ENCODE assay signal across 10 cellular contexts in genomic region chr14:88599761-88600439, GRCh38. TPM values are rescaled to one million over a fixed set of nuclear protein-coding genes. Genes with fewer than 3 reads are reported as not detected.
DNase-seq lines count a peak whose midpoint lies in the region; ATAC-seq and TF ChIP-seq lines count a peak whose summit lies in the region.
"Had no signal": no experiment of that assay in that cellular context is flagged by ENCODE, and none has a peak within 500 bp of the region (broad histone marks: within the 10 kb centered on the region; RNA-seq: fewer than 3 reads in every experiment).

No MANE protein-coding gene starts in this region.

- H3K79me2 ChIP-seq in GM23338 (replicated peaks; ENCODE audit: insufficient read depth): peaks cover 7% of the 10 kb centered on the region; the same call in 1 of the 2 replicates

- no peak for TF ChIP-seq POLR2A in upper lobe of left lung (IDR thresholded peaks at IDR 0.05)
- TF ChIP-seq POLR2A in Peyer's patch (IDR thresholded peaks at IDR 0.05): no peak

- 76 to 82% methylated on average over 10 of the region's 10 CpGs for WGBS in upper lobe of left lung, 2 donors

- H3K4me2 ChIP-seq in GM23338: no peak overlapping the region

- DNase-seq in GM23338 (ENCODE audit: low spot score): no peak
- DNase-seq in stimulated activated CD4-positive, alpha-beta T cell treated with anti-CD3 and anti-CD28 coated beads, Interleukin-1b, Interleukin-23, amount 100 ng/mL, for 48 hours: peak; percentile 49
- DNase-seq in upper lobe of left lung: no peak
- DNase-seq in Peyer's patch: no peak
- no peak for DNase-seq in HK-2 (ENCODE audit: unreplicated experiment)
- DNase-seq in NCI-H774 (lab: John Stamatoyannopoulos, UW): no peak
- DNase-seq: left ventricle myocardium inferior had no signal

- no peaks in the 10 kb centered on the region; the same call in 1 of the 2 replicates for H4K20me1 ChIP-seq in GM23338 (replicated peaks; ENCODE audit: insufficient read depth)

- H3K4me1 Mint-ChIP-seq in GM23338 (peaks cover 6% of the 10 kb centered on the region; the same call in 2 of the 3 replicates), IgD-negative memory B cell (peaks cover 15 to 19% (median 18%) of the 10 kb centered on the region in 3 donors)

- H3K27me3 ChIP-seq in GM23338 (ENCODE audit: insufficient read depth) (no peaks in the 10 kb centered on the region), upper lobe of left lung (no peaks in the 10 kb centered on the region), Peyer's patch (no peaks in the 10 kb centered on the region)

- H3K4me3 Mint-ChIP-seq in GM23338: no peak overlapping the region
- H3K4me3 Mint-ChIP-seq in IgD-negative memory B cell: peak overlapping the region in 2 of 4 donors; percentile 43 to 87

- H3K36me3 ChIP-seq in GM23338 (ENCODE audit: insufficient read depth): peaks cover 42% of the 10 kb centered on the region
- peaks cover 11 to 94% (median 55%) of the 10 kb centered on the region in 4 donors for H3K36me3 ChIP-seq in upper lobe of left lung
- H3K36me3 ChIP-seq in Peyer's patch: peaks cover 0 to 93% (median 0%) of the 10 kb centered on the region in 3 donors

- H3K27ac ChIP-seq in GM23338 (ENCODE audit: low read depth) (peak overlapping the region; percentile 39; the same call in 1 of the 2 replicates), upper lobe of left lung (no peak overlapping the region), Peyer's patch (no peak overlapping the region)
- H3K27ac ChIP-seq: HL-60, left ventricle myocardium inferior had no signal

- TF ChIP-seq EP300 in upper lobe of left lung (IDR thresholded peaks at IDR 0.05): no peak

- H3K36me3 Mint-ChIP-seq in GM23338 (ENCODE audit: low read depth) (peaks cover 75% of the 10 kb centered on the region), IgD-negative memory B cell (peaks cover 23% of the 10 kb centered on the region)

- no peaks in the 10 kb centered on the region for H3F3A ChIP-seq in GM23338 (replicated peaks; ENCODE audit: low read depth)

- H3K4me1 ChIP-seq in GM23338 (ENCODE audit: insufficient read depth) (no peaks in the 10 kb centered on the region), upper lobe of left lung (peaks cover 0 to 13% (median 0%) of the 10 kb centered on the region in 4 donors), Peyer's patch (peaks cover 0 to 4% (median 0%) of the 10 kb centered on the region in 4 donors)
- H3K4me1 ChIP-seq: left ventricle myocardium inferior had no signal

- H3K9me3 ChIP-seq in upper lobe of left lung: no peaks in the 10 kb centered on the region
- no peaks in the 10 kb centered on the region for H3K9me3 ChIP-seq in Peyer's patch
- H3K9me3 ChIP-seq: left ventricle myocardium inferior had no signal

- ATAC-seq in GM18909 (IDR thresholded peaks at IDR 0.05; ENCODE audit: poor library complexity, unreplicated experiment): peak; percentile 95
- ATAC-seq in GM23338: no peak
- no peak for ATAC-seq in upper lobe of left lung (ENCODE audit: low FRiP score in 2 of 2)

- H3K4me3 ChIP-seq in GM23338 (no peak overlapping the region), upper lobe of left lung (no peak overlapping the region), Peyer's patch (no peak overlapping the region)
- H3K4me3 ChIP-seq: left ventricle myocardium inferior had no signal

- H3K27me3 Mint-ChIP-seq in GM23338 (ENCODE audit: insufficient read depth, low read depth, poor library complexity) (peaks cover 2% of the 10 kb centered on the region), IgD-negative memory B cell (no peaks in the 10 kb centered on the region)

- no peaks in the 10 kb centered on the region for H3K9me3 Mint-ChIP-seq in GM23338
- H3K9me3 Mint-ChIP-seq in IgD-negative memory B cell: no peaks in the 10 kb centered on the region

- H3K27ac Mint-ChIP-seq in GM23338 (no peak overlapping the region), IgD-negative memory B cell (peak overlapping the region in 2 of 3 donors; percentile 53 to 70)

- no peaks in the 10 kb centered on the region for H3K9me2 ChIP-seq in GM23338 (ENCODE audit: insufficient read depth)

- no peak overlapping the region for H2AFZ ChIP-seq in GM23338

- TF ChIP-seq CTCF in GM23338 (conservative IDR thresholded peaks at IDR 0.05; ENCODE audit: low read depth in 2 of 2) (no peak), upper lobe of left lung (IDR thresholded peaks at IDR 0.05) (no peak), Peyer's patch (IDR thresholded peaks at IDR 0.05) (no peak)

TF ChIP-seq in GM23338, 12 proteins besides CTCF, POLR2A, EP300 and RAD21:
- TF ChIP-seq NANOG (IDR thresholded peaks at IDR 0.05; ENCODE audit: borderline replicate concordance): no peak
- TF ChIP-seq ETS1 (IDR thresholded peaks at IDR 0.05): no peak
- no peak for TF ChIP-seq ZNF331 (CRISPR knock-in tag; IDR thresholded peaks at IDR 0.05; ENCODE audit: low read depth)
- no peak for TF ChIP-seq REST (IDR thresholded peaks at IDR 0.05; ENCODE audit: unreplicated experiment)
- TF ChIP-seq JUNB (IDR thresholded peaks at IDR 0.05; ENCODE audit: unreplicated experiment): no peak
- no peak for TF ChIP-seq ZNF114 (CRISPR knock-in tag; IDR thresholded peaks at IDR 0.05)
- no peak for TF ChIP-seq EZH2phosphoT487 (IDR thresholded peaks at IDR 0.05; ENCODE audit: unreplicated experiment)

RNA-seq across cellular contexts. Expression of gene ZC3H14, which starts 37.1 kb away (rescaled TPM):
- total RNA-seq in GM23338 (2014; rRNA removed; shearing (Covaris generic)): 80.3 and 87.9 TPM in 2 replicates
- polyA plus RNA-seq in GM23338 (2016; fragmentation: Nextera tagmentation; extraction: Ambion mirVana): 55.8 and 63.2 TPM in 2 replicates
- 45.4 TPM for polyA plus RNA-seq in IgD-negative memory B cell
- 100 to 1,000 TPM in 1 of 6 donors, 10 to 100 TPM in 5; 48.4 to 101 (median 65.3) TPM for total RNA-seq in upper lobe of left lung
- total RNA-seq in Peyer's patch: 10 to 100 TPM; 62.9 to 93.3 (median 65.9) TPM

RNA-seq across cellular contexts. Expression of gene PTPN21, which starts 45.1 kb away (rescaled TPM):
- 5.2 and 5.6 TPM in 2 replicates for total RNA-seq in GM23338 (2014; rRNA removed; shearing (Covaris generic))
- polyA plus RNA-seq in GM23338 (2016; fragmentation: Nextera tagmentation; extraction: Ambion mirVana): 2.3 and 2.7 TPM in 2 replicates
- polyA plus RNA-seq in IgD-negative memory B cell: not detected
- total RNA-seq in upper lobe of left lung: 10 to 100 TPM; 37.7 to 58.7 (median 47.4) TPM
- total RNA-seq in Peyer's patch: 10 to 100 TPM; 15.7 to 20.8 (median 17.6) TPM
